1 cellular context compared by ENCODE assay signal in genomic region chr12:5081016-5081415, GRCh38.
TF ChIP-seq lines count a peak whose summit lies in the region.

No MANE protein-coding gene starts in this region.

TF ChIP-seq in H1, 55 proteins besides CTCF, POLR2A, EP300 and RAD21:
- TF ChIP-seq CHD1 (IDR thresholded peaks at IDR 0.05; ENCODE audit: low read depth, low read length) (no peak), ATF3 (IDR thresholded peaks at IDR 0.05; ENCODE audit: insufficient read depth, low read depth, low read length) (no peak), TAF1 (IDR thresholded peaks at IDR 0.05; ENCODE audit: low read depth, low read length) (no peak), ASH2L (IDR thresholded peaks at IDR 0.05; ENCODE audit: low read length) (no peak), SAP30 (IDR thresholded peaks at IDR 0.05; ENCODE audit: insufficient read depth, insufficient replicate concordance, low read length) (no peak), USF2 (IDR thresholded peaks at IDR 0.05; ENCODE audit: low read length) (no peak), CBX8 (IDR thresholded peaks at IDR 0.05; ENCODE audit: borderline replicate concordance, low read depth, low read length) (no peak), TBP (IDR thresholded peaks at IDR 0.05; ENCODE audit: low read depth, low read length) (no peak), SIN3A (conservative IDR thresholded peaks at IDR 0.05 in 1 of 2, IDR thresholded peaks at IDR 0.05 in 1 of 2; ENCODE audit: low read depth in 1 of 2, low read length in 2 of 2) (no peak), ZNF274 (IDR thresholded peaks at IDR 0.05; ENCODE audit: borderline replicate concordance, extremely low read depth, low read length) (no peak), KDM5A (IDR thresholded peaks at IDR 0.05; ENCODE audit: low read length) (no peak), FOSL1 (IDR thresholded peaks at IDR 0.05; ENCODE audit: insufficient read depth, low read depth, low read length) (no peak), JUN (IDR thresholded peaks at IDR 0.05; ENCODE audit: low read depth, low read length) (no peak), HDAC2 (IDR thresholded peaks at IDR 0.05; ENCODE audit: borderline replicate concordance in 1 of 2, low read depth in 2 of 2, low read length in 2 of 2) (no peak), SRF (IDR thresholded peaks at IDR 0.05; ENCODE audit: low read depth, low read length) (no peak), BRCA1 (IDR thresholded peaks at IDR 0.05; ENCODE audit: low read depth, low read length) (no peak), MAFK (IDR thresholded peaks at IDR 0.05; ENCODE audit: low read depth, low read length) (no peak), NRF1 (IDR thresholded peaks at IDR 0.05; ENCODE audit: low read depth, low read length) (no peak), PHF8 (conservative IDR thresholded peaks at IDR 0.05; ENCODE audit: low read depth, low read length) (no peak)
- TF ChIP-seq, protein P1, sequence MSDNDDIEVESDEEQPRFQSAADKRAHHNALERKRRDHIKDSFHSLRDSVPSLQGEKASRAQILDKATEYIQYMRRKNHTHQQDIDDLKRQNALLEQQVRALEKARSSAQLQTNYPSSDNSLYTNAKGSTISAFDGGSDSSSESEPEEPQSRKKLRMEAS (IDR thresholded peaks at IDR 0.05) = no peak
